Comparison of ENCODE assay signal across 7 cellular contexts in the genomic region with DNA sequence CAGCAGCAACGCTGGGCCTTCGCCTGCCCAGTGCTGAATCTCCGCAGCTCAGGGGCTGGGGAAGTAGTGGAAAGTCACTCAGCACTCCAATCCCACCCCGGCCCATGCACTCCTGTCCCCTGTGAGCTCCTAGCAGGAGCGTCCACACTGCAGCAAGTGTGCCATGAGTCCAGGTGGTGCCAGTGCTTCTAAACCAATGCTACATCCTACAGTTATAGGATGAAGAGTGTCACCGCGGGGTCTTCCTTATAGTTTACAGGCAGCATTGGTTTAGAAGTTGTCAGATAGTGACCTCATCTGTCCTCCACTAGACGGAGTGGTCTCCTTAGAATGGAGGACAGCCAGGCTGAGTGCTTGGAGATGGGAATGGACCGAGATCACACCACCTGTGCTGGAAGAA.
"Had no signal": no experiment of that assay in that cellular context is flagged by ENCODE, and none has a peak within 500 bp of the region (broad histone marks: within the 10 kb centered on the region; RNA-seq: fewer than 3 reads in every experiment).

No MANE protein-coding gene starts in this region.

- DNase-seq: H9, HCEC 1CT, KBM-7 had no signal

- H3K4me3 Mint-ChIP-seq: GM23338, H9, IgD-negative memory B cell had no signal

- H3K27ac ChIP-seq: HL-60 had no signal

- H3K36me3 Mint-ChIP-seq: IgD-negative memory B cell had no signal

- H3K4me1 Mint-ChIP-seq: GM23338 had no signal

- H3K27ac Mint-ChIP-seq: GM23338, IgD-negative memory B cell had no signal

- H3K4me3 ChIP-seq: GM23338 had no signal

- H3K27me3 Mint-ChIP-seq: IgD-negative memory B cell had no signal

- H3K9me3 Mint-ChIP-seq: GM23338, H9 had no signal

- H2AFZ ChIP-seq: GM23338 had no signal

- H3K4me2 ChIP-seq: GM23338 had no signal

- ATAC-seq: GM23338, HepG2 had no signal
